11 cellular contexts compared by ENCODE assay signal in genomic region chr10:30803901-30804322, GRCh38.
A peak's percentile ranks its signal among the peaks of the same experiment; 100 is the strongest.
DNase-seq lines count a peak whose midpoint lies in the region; ATAC-seq, FAIRE-seq and TF ChIP-seq lines count a peak whose summit lies in the region.
"Had no signal": no experiment of that assay in that cellular context is flagged by ENCODE, and none has a peak within 500 bp of the region (broad histone marks: within the 10 kb centered on the region; RNA-seq: fewer than 3 reads in every experiment).

No MANE protein-coding gene starts in this region.

- H3K18ac ChIP-seq in IMR-90 (ENCODE audit: low read depth, low read length) = peak overlapping the region; percentile 50

- no peak overlapping the region; the same call in 1 of the 2 replicates for H3K23ac ChIP-seq in IMR-90 (ENCODE audit: low read depth, low read length)

- no peak overlapping the region for H2BK5ac ChIP-seq in IMR-90 (ENCODE audit: low read depth, low read length, poor library complexity, severe bottlenecking)

- H3K9ac ChIP-seq in IMR-90 (ENCODE audit: low read depth, low read length) = no peak overlapping the region

- CTCF ChIA-PET in IMR-90 (lab: Yijun Ruan, JAX) = interaction anchor here (0.6 kb wide), 1 partner anchor 333 kb away, joined by 3 read pairs; no protein-coding TSS in a partner anchor
- CTCF ChIA-PET in OCI-LY7 (lab: Charles Lee; ENCODE audit: unreplicated experiment) = no interaction called here
- CTCF ChIA-PET in GM10248 (lab: Yijun Ruan, JAX) = interaction anchor here (0.9 to 2.0 kb wide), 4 partner anchors 12 to 537 kb away, joined by 3 to 8 read pairs (median 4); no protein-coding TSS in a partner anchor

- WGBS in IMR-90 (ENCODE audit: extremely low coverage in 2 of 2, insufficient read length in 1 of 2), 2 experiments = 82% methylated on average over 3 of the region's 5 CpGs; no CpG with 5 or more reads in 1 of the 2 experiments
- 38 to 40% methylated on average over 5 of the region's 5 CpGs for WGBS in testis, 2 donors

- BruUV-seq in IMR-90 (replicated peaks; lab: Mats Ljungman, UMichigan) (no TSS peak), OCI-LY7 (replicated peaks; lab: Mats Ljungman, UMichigan) (no TSS peak)

- H4K91ac ChIP-seq in IMR-90 (ENCODE audit: insufficient read depth, low read depth, low read length) = no peak overlapping the region

- no peaks in the 10 kb centered on the region for H3K9me1 ChIP-seq in IMR-90 (ENCODE audit: insufficient read depth, low read length)

- H3K4me3 ChIP-seq in IMR-90 (ENCODE audit: insufficient read depth, low read depth, low read length) (no peak overlapping the region), left lung (no peak overlapping the region), testis (no peak overlapping the region), OCI-LY7 (ENCODE audit: low read depth, low read length, poor library complexity, severe bottlenecking) (no peak overlapping the region)
- H3K4me3 ChIP-seq: K562, ovary had no signal

- peak overlapping the region; percentile 18 for H2AK9ac ChIP-seq in IMR-90 (replicated peaks; ENCODE audit: low read depth, low read length, poor library complexity)

- H3K4me2 ChIP-seq in IMR-90 (ENCODE audit: low read depth, low read length) (no peak overlapping the region), OCI-LY7 (ENCODE audit: low read length) (no peak overlapping the region)

- H3K14ac ChIP-seq in IMR-90 (replicated peaks; ENCODE audit: low read depth, low read length) = 0 out of 2 replicates have a peak overlapping the region, but pooled peaks have one; percentile 4

- no peak overlapping the region; the same call in 1 of the 2 replicates for H3K4ac ChIP-seq in IMR-90 (ENCODE audit: low read depth, low read length)

- in situ Hi-C loops in IMR-90 (cut with MboI; ENCODE audit: low sequenced_read_pairs) = no loop called here

- H3K4me1 ChIP-seq in IMR-90 (ENCODE audit: control insufficient read depth, insufficient read depth, low read length) (peaks cover 7% of the 10 kb centered on the region), left lung (no peaks in the 10 kb centered on the region), testis (peaks cover 10% of the 10 kb centered on the region), OCI-LY7 (ENCODE audit: insufficient read depth, low read length, poor library complexity, severe bottlenecking) (no peaks in the 10 kb centered on the region)

- TF ChIP-seq CTCF in IMR-90 (conservative IDR thresholded peaks at IDR 0.05; ENCODE audit: low read depth, low read length) = no peak
- TF ChIP-seq CTCF in left lung (IDR thresholded peaks at IDR 0.05) = no peak
- TF ChIP-seq CTCF in testis (IDR thresholded peaks at IDR 0.05) = no peak
- no peak for TF ChIP-seq CTCF in OCI-LY7 (conservative IDR thresholded peaks at IDR 0.05; ENCODE audit: low read length)
- no peak for TF ChIP-seq CTCF in GM10248 (IDR thresholded peaks at IDR 0.05; ENCODE audit: control extremely low read depth, extremely low read depth, low read depth, missing control alignments)

- no peaks in the 10 kb centered on the region for H3K36me3 ChIP-seq in IMR-90 (ENCODE audit: control insufficient read depth, insufficient read depth, low read length)
- no peaks in the 10 kb centered on the region for H3K36me3 ChIP-seq in left lung
- no peaks in the 10 kb centered on the region for H3K36me3 ChIP-seq in testis (ENCODE audit: low read depth, missing control alignments)
- H3K36me3 ChIP-seq in OCI-LY7 (ENCODE audit: insufficient read depth, low read length) = no peaks in the 10 kb centered on the region
- H3K36me3 ChIP-seq: ovary had no signal

- H3K9me3 ChIP-seq in IMR-90 (ENCODE audit: control insufficient read depth, insufficient read depth, low read length) (no peaks in the 10 kb centered on the region), left lung (no peaks in the 10 kb centered on the region), testis (no peaks in the 10 kb centered on the region), OCI-LY7 (ENCODE audit: low read length) (no peaks in the 10 kb centered on the region)
- H3K9me3 ChIP-seq: ovary had no signal

- peak; percentile 68 for ATAC-seq in IMR-90 (ENCODE audit: low read depth)
- peak; percentile 42 for ATAC-seq in left lung
- ATAC-seq: K562 had no signal

- peak; percentile 26 for FAIRE-seq in endometrium (lab: Jason Lieb, UNC)
- FAIRE-seq: K562 had no signal

- H3K79me2 ChIP-seq in OCI-LY7 (ENCODE audit: insufficient read depth, low read depth, low read length) = no peaks in the 10 kb centered on the region

- TF ChIP-seq POLR2A in IMR-90 (IDR thresholded peaks at IDR 0.05; ENCODE audit: low read depth, low read length) = no peak
- no peak for TF ChIP-seq POLR2A in testis (IDR thresholded peaks at IDR 0.05)

- H3K27ac ChIP-seq in IMR-90 (ENCODE audit: insufficient read depth, low read length) = no peak overlapping the region
- H3K27ac ChIP-seq in left lung = peak overlapping the region in 1 of 2 donors; percentile 64
- H3K27ac ChIP-seq in testis = peak overlapping the region in 1 of 2 donors; percentile 41
- no peak overlapping the region for H3K27ac ChIP-seq in OCI-LY7 (ENCODE audit: low read depth, low read length, poor library complexity, severe bottlenecking)
- H3K27ac ChIP-seq: ovary had no signal

- dilution Hi-C loops in IMR-90 (cut with HindIII; ENCODE audit: low sequenced_read_pairs, unreplicated experiment) = no loop called here

- peak overlapping the region; percentile 15 for H4K5ac ChIP-seq in IMR-90 (ENCODE audit: low read depth, low read length)

- DNase-seq in IMR-90 (peak; percentile 68), left lung (no peak), testis (peak; percentile 64), OCI-LY7 (ENCODE audit: low spot score) (no peak), GM10248 (ENCODE audit: extremely low spot score) (no peak), NCI-H2081 (lab: John Stamatoyannopoulos, UW) (no peak)
- no peak for DNase-seq in stimulated activated CD4-positive, alpha-beta T cell treated with anti-CD3 and anti-CD28 coated beads, Interleukin-4, amount 100 ng/mL, for 1 hour
- DNase-seq: activated T-cell treated with anti-CD3 and anti-CD28 coated beads, Interleukin-2, amount 50 U/mL, for 48 hours had no signal

- H3K27me3 ChIP-seq in IMR-90 (ENCODE audit: control insufficient read depth, insufficient read depth, low read length) (no peaks in the 10 kb centered on the region), left lung (no peaks in the 10 kb centered on the region), testis (no peaks in the 10 kb centered on the region)
- H3K27me3 ChIP-seq: ovary had no signal

- H3K79me1 ChIP-seq in IMR-90 (ENCODE audit: low read depth in 1 of 2, low read length in 2 of 2) = no peaks in the 10 kb centered on the region

- intact Hi-C loops in IMR-90 (cut with micrococcal nuclease) = no loop called here
- intact Hi-C loops in left lung (cut with DNase I) = no loop called here
- intact Hi-C loops in testis (cut with DNase I; ENCODE audit: low total_unique reads) = loop anchor here (10.0 kb wide), 1 partner anchor 221 kb away; no protein-coding TSS in a partner anchor
- intact Hi-C loops in OCI-LY7 (cut with micrococcal nuclease; ENCODE audit: unreplicated experiment) = no loop called here

- no peak for TF ChIP-seq RAD21 in IMR-90 (IDR thresholded peaks at IDR 0.05; ENCODE audit: low read length)

- 0 out of 2 replicates have a peak overlapping the region, but pooled peaks have one; percentile 16 for H2BK120ac ChIP-seq in IMR-90 (ENCODE audit: low read depth, low read length)

- H2AFZ ChIP-seq in IMR-90 (replicated peaks; ENCODE audit: low read length, poor library complexity) = peak overlapping the region; percentile 11
- H2AFZ ChIP-seq in OCI-LY7 (ENCODE audit: low read length) = no peak overlapping the region

- H4K8ac ChIP-seq in IMR-90 (ENCODE audit: low read depth in 2 of 2, low read length in 2 of 2) = peak overlapping the region in 1 of 2 experiments; percentile 15; a peak in 1 of 4 replicates

- POLR2A ChIA-PET in IMR-90 (lab: Charles Lee; ENCODE audit: unreplicated experiment) (no interaction called here), OCI-LY7 (lab: Charles Lee) (no interaction called here), GM10248 (lab: Yijun Ruan, JAX) (no interaction called here)

- H2BK20ac ChIP-seq in IMR-90 (ENCODE audit: low read depth, low read length) = no peak overlapping the region

- H2BK15ac ChIP-seq in IMR-90 (ENCODE audit: low read depth, low read length) = no peak overlapping the region

- no peak overlapping the region for H3K56ac ChIP-seq in IMR-90 (ENCODE audit: extremely low read depth, insufficient read depth, low read length)

- H3K9me2 ChIP-seq in OCI-LY7 (ENCODE audit: insufficient read depth, low read length) = no peaks in the 10 kb centered on the region

- H2AK5ac ChIP-seq in IMR-90 (ENCODE audit: low read depth, low read length) = peak overlapping the region; percentile 29; the same call in 1 of the 2 replicates

- H4K20me1 ChIP-seq in IMR-90 (ENCODE audit: insufficient read depth, low read length) (no peaks in the 10 kb centered on the region), OCI-LY7 (ENCODE audit: insufficient read depth, low read length) (no peaks in the 10 kb centered on the region)

TF ChIP-seq in IMR-90, 13 proteins besides CTCF, POLR2A, EP300 and RAD21 (continues in another document):
- no peak for TF ChIP-seq SMC3 (IDR thresholded peaks at IDR 0.05; ENCODE audit: low read depth, low read length)
- TF ChIP-seq RFX5 (IDR thresholded peaks at IDR 0.05; ENCODE audit: low read depth, low read length) = no peak
- TF ChIP-seq CEBPB (IDR thresholded peaks at IDR 0.05; ENCODE audit: low read depth, low read length) = no peak
- TF ChIP-seq MAFK (IDR thresholded peaks at IDR 0.05; ENCODE audit: low read depth, low read length) = no peak
- TF ChIP-seq CHD1 (IDR thresholded peaks at IDR 0.05; ENCODE audit: low read depth, low read length) = no peak
- no peak for TF ChIP-seq USF2 (IDR thresholded peaks at IDR 0.05; ENCODE audit: low read depth, low read length)
- TF ChIP-seq NFE2L2 (IDR thresholded peaks at IDR 0.05; ENCODE audit: low read depth, low read length) = no peak
- TF ChIP-seq ELK1 (IDR thresholded peaks at IDR 0.05; ENCODE audit: borderline replicate concordance, low read depth, low read length) = no peak

Comparison
In these comparisons a context has a peak if more than half of its experiments do, and no peak if none do; other contexts are left out.
1. DNase-seq: peak in IMR-90 (single experiment) and testis (single experiment); none in left lung (0 of 2), OCI-LY7 (single experiment), GM10248 (single experiment), stimulated activated CD4-positive, alpha-beta T cell treated with anti-CD3 and anti-CD28 coated beads, Interleukin-4, amount 100 ng/mL, for 1 hour (single experiment) and NCI-H2081 (0 of 2).